Comparison of ENCODE assay signal across 14 cellular contexts in the genomic region with DNA sequence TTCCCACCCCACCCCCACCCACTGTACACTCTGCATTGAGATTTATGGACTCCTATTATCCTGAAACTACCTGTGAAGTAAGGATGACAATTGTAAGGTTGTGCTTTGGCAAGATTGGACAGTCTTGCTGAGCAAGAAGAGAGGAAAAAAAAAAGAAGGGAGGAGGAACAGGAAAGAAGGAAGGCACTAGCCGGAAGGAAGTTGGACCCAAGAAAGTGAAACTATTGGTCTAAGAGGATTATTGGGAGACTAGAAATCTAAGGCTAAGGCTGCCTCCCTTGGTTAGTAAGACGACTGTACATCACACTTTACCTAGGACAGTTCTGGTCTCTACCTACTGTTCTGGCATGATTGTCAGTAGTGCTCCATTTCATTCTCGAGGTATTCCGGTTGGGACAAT. TPM values are rescaled to one million over a fixed set of nuclear protein-coding genes. Genes with fewer than 3 reads are reported as not detected.
DNase-seq lines count a peak whose midpoint lies in the region; ATAC-seq, FAIRE-seq and TF ChIP-seq lines count a peak whose summit lies in the region.
"Had no signal": no experiment of that assay in that cellular context is flagged by ENCODE, and none has a peak within 500 bp of the region (broad histone marks: within the 10 kb centered on the region; RNA-seq: fewer than 3 reads in every experiment).

No MANE protein-coding gene starts in this region.

- H3K9me3 Mint-ChIP-seq in HFFc6 (no peaks in the 10 kb centered on the region), osteocyte (ENCODE audit: unreplicated experiment) (peaks cover 8% of the 10 kb centered on the region)
- no peaks in the 10 kb centered on the region for H3K9me3 Mint-ChIP-seq in activated naive CD4-positive, alpha-beta T cell treated with anti-CD3 and anti-CD28 coated beads, Interleukin-2, amount 10 ng/mL, durations not matched to agents 7 days and 5 days
- H3K9me3 Mint-ChIP-seq: GM23338 had no signal

- H3K9ac ChIP-seq in K562 (ENCODE audit: insufficient read depth in 1 of 2, low read depth in 2 of 2, low read length in 2 of 2) = no peak overlapping the region
- H3K9ac ChIP-seq: BLaER1 treated with 17β-estradiol and CSF1 and Interleukin-3, amounts not matched to agents 10 nM and 100 nM had no signal

- H3K27me3 Mint-ChIP-seq in HFFc6 (ENCODE audit: insufficient read depth) (peaks cover 8% of the 10 kb centered on the region), osteocyte (ENCODE audit: unreplicated experiment) (no peaks in the 10 kb centered on the region)
- H3K27me3 Mint-ChIP-seq in activated naive CD4-positive, alpha-beta T cell treated with anti-CD3 and anti-CD28 coated beads, Interleukin-2, amount 10 ng/mL, durations not matched to agents 7 days and 5 days = peaks cover 11% of the 10 kb centered on the region

- no peak overlapping the region for H3K27ac ChIP-seq in K562 (ENCODE audit: extremely low read depth, low read depth, low read length)
- H3K27ac ChIP-seq: BLaER1 treated with 17β-estradiol and CSF1 and Interleukin-3, amounts not matched to agents 10 nM and 100 nM had no signal

- intact Hi-C loops in K562 (cut with micrococcal nuclease) = no loop called here

- H3K79me2 ChIP-seq in K562 (ENCODE audit: control insufficient read depth, insufficient read depth, low read length) = no peaks in the 10 kb centered on the region

- no peak for TF ChIP-seq RAD21 in K562 (CRISPR knock-in tag; conservative IDR thresholded peaks at IDR 0.05 in 1 of 2, IDR thresholded peaks at IDR 0.05 in 1 of 2)

- no peaks in the 10 kb centered on the region for H4K20me1 ChIP-seq in K562 (replicated peaks; ENCODE audit: control insufficient read depth, insufficient read depth, low read length)
- H4K20me1 ChIP-seq: BLaER1 treated with 17β-estradiol and CSF1 and Interleukin-3, amounts not matched to agents 10 nM and 100 nM had no signal

- 0 out of 2 replicates have a peak overlapping the region, but pooled peaks have one; percentile 19 for H2AFZ ChIP-seq in K562 (ENCODE audit: low read depth, low read length)
- H2AFZ ChIP-seq: GM23338 had no signal

- ATAC-seq in K562 = no peak
- ATAC-seq: GM23338 had no signal

- POLR2A ChIA-PET in K562 (lab: Yijun Ruan, JAX) = no interaction called here

- TF ChIP-seq POLR2A in K562 (conservative IDR thresholded peaks at IDR 0.05) (no peak), GM12891 (IDR thresholded peaks at IDR 0.05; ENCODE audit: low read depth, low read length) (no peak)

- H3K4me3 Mint-ChIP-seq in HFFc6 = peak overlapping the region; percentile 56
- no peak overlapping the region for H3K4me3 Mint-ChIP-seq in osteocyte (ENCODE audit: unreplicated experiment)
- H3K4me3 Mint-ChIP-seq in activated naive CD4-positive, alpha-beta T cell treated with anti-CD3 and anti-CD28 coated beads, Interleukin-2, amount 10 ng/mL, durations not matched to agents 7 days and 5 days = no peak overlapping the region
- H3K4me3 Mint-ChIP-seq: CD4-positive, CD25-positive, alpha-beta regulatory T cell; GM23338 had no signal

- no peaks in the 10 kb centered on the region for H3K9me3 ChIP-seq in K562 (replicated peaks; ENCODE audit: control insufficient read depth, insufficient read depth, low read depth, low read length)
- H3K9me3 ChIP-seq: BLaER1 treated with 17β-estradiol and CSF1 and Interleukin-3, amounts not matched to agents 10 nM and 100 nM had no signal

- H3K36me3 ChIP-seq in K562 (ENCODE audit: control insufficient read depth, insufficient read depth, low read length) = no peaks in the 10 kb centered on the region
- H3K36me3 ChIP-seq: BLaER1 treated with 17β-estradiol and CSF1 and Interleukin-3, amounts not matched to agents 10 nM and 100 nM had no signal

- no peak for DNase-seq in HFFc6
- DNase-seq in MV-4-11 (lab: John Stamatoyannopoulos, UW) = peak; percentile 12
- no peak for DNase-seq in K562 (ENCODE audit: extremely low read depth in 1 of 4, low spot score in 3 of 4)
- DNase-seq in osteocyte (ENCODE audit: extremely low spot score, unreplicated experiment) = no peak
- no peak for DNase-seq in stimulated activated CD4-positive, alpha-beta T cell treated with anti-CD3 and anti-CD28 coated beads, Interleukin-4, amount 100 ng/mL, for 1 hour
- DNase-seq in GM12891 (ENCODE audit: insufficient read length, low spot score) = no peak
- no peak for DNase-seq in activated naive CD4-positive, alpha-beta T cell treated with anti-CD3 and anti-CD28 coated beads, Interleukin-2, amount 10 ng/mL, durations not matched to agents 7 days and 5 days
- DNase-seq: ACHN; CD4-positive, CD25-positive, alpha-beta regulatory T cell; DMS53; GF-D8; H7 had no signal

- no TSS peak for BruUV-seq in K562 (replicated peaks; lab: Mats Ljungman, UMichigan)

- no peaks in the 10 kb centered on the region for H3K9me1 ChIP-seq in K562 (ENCODE audit: control insufficient read depth, insufficient read depth, low read length)

- TF ChIP-seq CTCF in HFFc6 (IDR thresholded peaks at IDR 0.05) (no peak), K562 (IDR thresholded peaks at IDR 0.05 in 2 of 3, conservative IDR thresholded peaks at IDR 0.05 in 1 of 3; ENCODE audit: insufficient read depth in 2 of 3, low read depth in 1 of 3, low read length in 3 of 3) (no peak), osteocyte (IDR thresholded peaks at IDR 0.05) (no peak)

- in situ Hi-C loops in K562 (cut with MboI) = no loop called here

- FAIRE-seq in K562 (lab: Jason Lieb, UNC) = no peak
- FAIRE-seq in GM12891 (lab: Jason Lieb, UNC) = no peak

- CTCF ChIA-PET in K562 (lab: Yijun Ruan, JAX; ENCODE audit: low intra/inter-chr PET ratio) = no interaction called here
- CTCF ChIA-PET in activated naive CD4-positive, alpha-beta T cell treated with anti-CD3 and anti-CD28 coated beads, Interleukin-2, amount 10 ng/mL, durations not matched to agents 7 days and 5 days (lab: Charles Lee) = no interaction called here

- peaks cover 0 to 2% of the 10 kb centered on the region in 2 experiments; a peak in 3 of 5 replicates for H3K27me3 ChIP-seq in K562 (ENCODE audit: control insufficient read depth in 2 of 2, insufficient read depth in 2 of 2, low read length in 2 of 2)
- H3K27me3 ChIP-seq: BLaER1 treated with 17β-estradiol and CSF1 and Interleukin-3, amounts not matched to agents 10 nM and 100 nM had no signal

- H3K27ac Mint-ChIP-seq in HFFc6 (peak overlapping the region; percentile 23; the same call in 1 of the 2 replicates), osteocyte (ENCODE audit: unreplicated experiment) (peak overlapping the region; percentile 3)
- H3K27ac Mint-ChIP-seq in activated naive CD4-positive, alpha-beta T cell treated with anti-CD3 and anti-CD28 coated beads, Interleukin-2, amount 10 ng/mL, durations not matched to agents 7 days and 5 days = no peak overlapping the region
- H3K27ac Mint-ChIP-seq: CD4-positive, CD25-positive, alpha-beta regulatory T cell; GM23338 had no signal

- peaks cover 20% of the 10 kb centered on the region for H3K4me1 Mint-ChIP-seq in HFFc6 (ENCODE audit: low read depth)
- H3K4me1 Mint-ChIP-seq in osteocyte (ENCODE audit: unreplicated experiment) = peaks cover 8% of the 10 kb centered on the region
- no peaks in the 10 kb centered on the region for H3K4me1 Mint-ChIP-seq in activated naive CD4-positive, alpha-beta T cell treated with anti-CD3 and anti-CD28 coated beads, Interleukin-2, amount 10 ng/mL, durations not matched to agents 7 days and 5 days
- H3K4me1 Mint-ChIP-seq: CD4-positive, CD25-positive, alpha-beta regulatory T cell had no signal

- H3K36me3 Mint-ChIP-seq in HFFc6 (ENCODE audit: low read depth) = no peaks in the 10 kb centered on the region
- no peaks in the 10 kb centered on the region for H3K36me3 Mint-ChIP-seq in osteocyte (ENCODE audit: unreplicated experiment)
- no peaks in the 10 kb centered on the region for H3K36me3 Mint-ChIP-seq in activated naive CD4-positive, alpha-beta T cell treated with anti-CD3 and anti-CD28 coated beads, Interleukin-2, amount 10 ng/mL, durations not matched to agents 7 days and 5 days
- H3K36me3 Mint-ChIP-seq: CD4-positive, CD25-positive, alpha-beta regulatory T cell had no signal

- H3K4me3 ChIP-seq in K562 = no peak overlapping the region
- H3K4me3 ChIP-seq: BLaER1 treated with 17β-estradiol and CSF1 and Interleukin-3, amounts not matched to agents 10 nM and 100 nM; GM23338 had no signal

- no peaks in the 10 kb centered on the region for H3K4me1 ChIP-seq in K562 (replicated peaks in 1 of 2; ENCODE audit: control insufficient read depth in 2 of 2, insufficient read depth in 2 of 2, low read length in 2 of 2)

- peak overlapping the region; percentile 19; the same call in 1 of the 2 replicates for H3K4me2 ChIP-seq in K562 (ENCODE audit: insufficient read depth, low read length)
- H3K4me2 ChIP-seq: GM23338 had no signal

- no peak for TF ChIP-seq EP300 in K562 (IDR thresholded peaks at IDR 0.05; ENCODE audit: low read length)

- WGBS in K562 (ENCODE audit: insufficient coverage, low coverage, missing lambda C conversion rate) = 27% methylated on average over 4 of the region's 4 CpGs

RNA-seq across cellular contexts. Expression of a gene that starts 12.1 kb away (rescaled TPM):
- total RNA-seq in HFFc6 (2021; fragmentation: NEBNext Ultra II Directional; extraction: Animal tissue kit (Norgen Biotek cat#: 25700)) = 10 to 100 TPM; 56.7 to 65.0 (median 60.1) TPM
- 15.0 and 29.3 TPM in 2 replicates for total RNA-seq in K562 (2011; cell fraction: chromatin; rRNA removed; ENCODE audit: low replicate concordance)
- total RNA-seq in K562 (2011; cell fraction: nucleolus; rRNA removed) = 4.5 and 8.6 TPM in 2 replicates
- total RNA-seq in K562 (2011; cell fraction: nucleoplasm; rRNA removed) = 12.8 and 26.0 TPM in 2 replicates
- total RNA-seq in K562 (2014; rRNA removed) (20.7 and 37.0 TPM in 2 replicates), K562 (2014; rRNA removed; fragmentation: Illumina TruSeq; extraction: Trizol) (38.0 and 40.3 TPM in 2 replicates), K562 (2015; rRNA removed; fragmentation: Illumina TruSeq; extraction: Trizol) (30.3 and 31.9 TPM in 2 replicates), K562 (2021) (52.3 and 62.5 TPM in 2 replicates), osteocyte (73.5 and 79.9 TPM in 2 replicates)
- polyA plus RNA-seq in K562 (2011; rRNA removed) (101 and 105 TPM in 2 replicates), K562 (2014; fragmentation: Illumina TruSeq; extraction: Trizol) (79.0 and 89.1 TPM in 2 replicates), K562 (2014; fragmentation: Nextera tagmentation; extraction: Ambion mirVana) (10 to 100 TPM in 1 of 2 experiments, 1 to 10 TPM in 1; 8.3 to 12.1 TPM), K562 (2014; rRNA removed) (20.9 and 37.2 TPM in 2 replicates)
- 33.2 and 61.8 TPM in 2 replicates for polyA plus RNA-seq in K562 (2011; cell fraction: cytosol; rRNA removed)
- polyA plus RNA-seq in K562 (2011; cell fraction: nucleus; rRNA removed) = 96.2 and 126 TPM in 2 replicates
- 36.5 and 64.3 TPM in 2 replicates for polyA plus RNA-seq in K562 (2012)
- polyA minus RNA-seq in K562 (2011; rRNA and poly(A)+ RNA removed) = 136 and 153 TPM in 2 replicates
- 42.9 and 45.3 TPM in 2 replicates for polyA minus RNA-seq in K562 (2011; cell fraction: cytosol; rRNA and poly(A)+ RNA removed)
- polyA minus RNA-seq in K562 (2011; cell fraction: nucleus; rRNA and poly(A)+ RNA removed) = 9.0 and 16.4 TPM in 2 replicates
- 21.5 TPM for polyA plus RNA-seq in GM12891 (2012; ENCODE audit: low read depth, missing spikeins)

RNA-seq across cellular contexts. Expression of a gene that starts 32.2 kb away (rescaled TPM):
- 10 to 100 TPM; 40.7 to 58.6 (median 46.8) TPM for total RNA-seq in HFFc6 (2021; fragmentation: NEBNext Ultra II Directional; extraction: Animal tissue kit (Norgen Biotek cat#: 25700))
- 0.53 and 1.1 TPM in 2 replicates for total RNA-seq in K562 (2011; cell fraction: chromatin; rRNA removed; ENCODE audit: low replicate concordance)
- 1.4 and 2.8 TPM in 2 replicates for total RNA-seq in K562 (2011; cell fraction: nucleolus; rRNA removed)
- 0.61 and 1.0 TPM in 2 replicates for total RNA-seq in K562 (2011; cell fraction: nucleoplasm; rRNA removed)
- 2.0 and 2.9 TPM in 2 replicates for total RNA-seq in K562 (2014; rRNA removed)
- total RNA-seq in K562 (2014; rRNA removed; fragmentation: Illumina TruSeq; extraction: Trizol) = 1.2 TPM in 2 replicates
- 0.72 and 1.1 TPM in 2 replicates for total RNA-seq in K562 (2015; rRNA removed; fragmentation: Illumina TruSeq; extraction: Trizol)
- 2.7 and 3.7 TPM in 2 replicates for total RNA-seq in K562 (2021)
- polyA plus RNA-seq in K562 (2011; rRNA removed) = 0.22 and 0.95 TPM in 2 replicates
- 0.19 and 2.6 TPM in 2 replicates for polyA plus RNA-seq in K562 (2011; cell fraction: cytosol; rRNA removed)
- 0.39 and 2.5 TPM in 2 replicates for polyA plus RNA-seq in K562 (2011; cell fraction: nucleus; rRNA removed)
- polyA plus RNA-seq in K562 (2012) = 0.58 and 2.0 TPM in 2 replicates
- 0.64 and 0.66 TPM in 2 replicates for polyA plus RNA-seq in K562 (2014; fragmentation: Illumina TruSeq; extraction: Trizol)
- under 1 TPM; 0.10 to 0.38 TPM for polyA plus RNA-seq in K562 (2014; fragmentation: Nextera tagmentation; extraction: Ambion mirVana)
- polyA plus RNA-seq in K562 (2014; rRNA removed) = 0.58 and 0.84 TPM in 2 replicates
- 0.09 and 0.32 TPM in 2 replicates for polyA minus RNA-seq in K562 (2011; rRNA and poly(A)+ RNA removed)
- polyA minus RNA-seq in K562 (2011; cell fraction: cytosol; rRNA and poly(A)+ RNA removed) = 0.82 and 1.4 TPM in 2 replicates
- 0.67 and 1.8 TPM in 2 replicates for polyA minus RNA-seq in K562 (2011; cell fraction: nucleus; rRNA and poly(A)+ RNA removed)
- 20.2 and 21.6 TPM in 2 replicates for total RNA-seq in osteocyte
- 2.4 TPM for polyA plus RNA-seq in GM12891 (2012; ENCODE audit: low read depth, missing spikeins)
- total RNA-seq: CD4-positive, CD25-positive, alpha-beta regulatory T cell had no signal
- polyA plus RNA-seq: CD4-positive, CD25-positive, alpha-beta regulatory T cell had no signal
